ENCODE assay signal across 8 cellular contexts in the genomic region with DNA sequence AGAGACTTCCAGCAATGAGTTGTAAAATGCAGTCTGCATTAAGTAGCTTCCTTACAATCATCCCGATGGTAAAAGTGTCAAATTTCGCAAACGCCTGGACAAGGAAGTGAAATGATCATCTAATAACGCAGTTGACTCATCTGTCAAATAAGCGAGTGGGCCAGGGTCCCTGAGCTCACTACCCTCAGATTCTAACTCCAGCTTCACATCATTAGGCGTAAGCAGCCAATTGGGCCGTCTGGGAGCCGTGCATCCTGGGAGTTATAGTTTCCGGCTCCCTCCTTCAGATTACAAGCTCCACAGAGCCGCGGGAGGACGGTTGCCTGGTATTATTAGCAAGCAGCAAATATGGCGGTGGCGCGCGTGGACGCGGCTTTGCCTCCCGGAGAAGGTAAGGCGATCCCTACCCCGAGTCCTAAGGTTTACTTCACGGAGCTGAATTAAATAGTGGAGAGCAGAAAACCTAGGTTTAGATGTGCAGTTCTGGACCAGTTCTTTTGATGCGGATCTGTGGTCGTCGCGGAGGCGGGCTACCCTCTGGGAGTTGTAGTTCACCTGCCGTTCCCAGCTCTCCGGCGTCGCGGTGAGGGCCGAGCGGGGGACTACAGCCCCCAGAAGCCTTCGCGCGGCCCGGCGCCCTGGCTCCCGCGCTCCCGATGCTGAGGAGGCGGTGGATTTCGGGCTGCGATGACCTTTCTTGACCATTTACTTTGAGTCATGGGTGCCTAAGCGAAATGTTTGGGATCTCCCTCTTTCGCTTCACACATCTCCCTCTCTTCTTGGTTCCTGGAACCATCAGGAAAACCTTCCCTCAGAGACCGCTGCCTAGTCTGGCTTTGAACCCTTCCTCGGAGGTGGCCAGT. TPM values are rescaled to one million over a fixed set of nuclear protein-coding genes. Genes with fewer than 3 reads are reported as not detected.
DNase-seq lines count a peak whose midpoint lies in the region; ATAC-seq and TF ChIP-seq lines count a peak whose summit lies in the region.

Gene CEP97 (plus strand): TSS at position 286 of the 863 bp plus-strand sequence. CDS start 63 bp downstream, at position 349.

- no peaks in the 10 kb centered on the region for H3K27me3 ChIP-seq in PC-9 (ENCODE audit: insufficient read depth, low read depth)
- no peaks in the 10 kb centered on the region for H3K27me3 ChIP-seq in muscle layer of colon (ENCODE audit: control insufficient read depth in 1 of 2, insufficient read depth in 2 of 2, low read length in 2 of 2)

- CTCF ChIA-PET in PC-9 (lab: Charles Lee): interaction anchor here (0.6 to 1.2 kb wide), 4 partner anchors 9 to 48 kb away, joined by 4 to 9 read pairs (median 6); partner anchors contain the start of gene ZBTB11

- H3K4me1 ChIP-seq in PC-9 (replicated peaks; ENCODE audit: insufficient read depth) (peaks cover 10% of the 10 kb centered on the region), muscle layer of colon (ENCODE audit: insufficient read depth, low read length) (peaks cover 4% of the 10 kb centered on the region)

- peak within 1 kb of the TSS; percentile 93 for H3K4me3 ChIP-seq in Jurkat, Clone E6-1 (ENCODE audit: low read length)
- peak within 1 kb of the TSS; percentile 90 for H3K4me3 ChIP-seq in PC-9
- H3K4me3 ChIP-seq in muscle layer of colon (ENCODE audit: low read depth in 1 of 2, low read length in 2 of 2): peak within 1 kb of the TSS; percentile 66 to 93

- H3F3A ChIP-seq in PC-9 (ENCODE audit: insufficient read depth, low read depth): 0 out of 2 replicates have a peak, but pooled peaks cover 11% of the 10 kb centered on the region

- H3K36me3 ChIP-seq in PC-9 (ENCODE audit: low read depth) (no peaks in the 10 kb centered on the region), muscle layer of colon (ENCODE audit: insufficient read depth, low read length) (peaks cover 13% of the 10 kb centered on the region)

- peak within 1 kb of the TSS; percentile 100 for H2AFZ ChIP-seq in PC-9

- no peaks in the 10 kb centered on the region for H3K9me2 ChIP-seq in PC-9 (ENCODE audit: insufficient read depth)

- DNase-seq in DMS153 (lab: John Stamatoyannopoulos, UW) (peak; percentile 86), PC-9 (peak; percentile 93 to 96)
- DNase-seq in Jurkat, Clone E6-1 (ENCODE audit: low read depth, low spot score): peak; percentile 92
- DNase-seq in activated T-cell treated with anti-CD3 and anti-CD28 coated beads, Interleukin-2, amount 50 U/mL, for 1 hour: peak; percentile 85
- DNase-seq in stimulated activated CD8-positive, alpha-beta memory T cell treated with anti-CD3 and anti-CD28 coated beads, Interleukin-7, amount 100 ng/mL, for 24 hours (ENCODE audit: low read depth): peak; percentile 74

- intact Hi-C loops in PC-9 (cut with micrococcal nuclease; ENCODE audit: unreplicated experiment): loop anchor here (1.0 to 2.0 kb wide), 2 partner anchors 38 to 47 kb away; partner anchors contain the start of genes RPL24 and ZBTB11

- ATAC-seq in GM21619 (IDR thresholded peaks at IDR 0.05; ENCODE audit: unreplicated experiment): peak; percentile 83
- ATAC-seq in esophagus mucosa: peak; percentile 98

- H4K20me1 ChIP-seq in PC-9 (ENCODE audit: insufficient read depth): no peaks in the 10 kb centered on the region

- H3K79me2 ChIP-seq in PC-9 (ENCODE audit: low read depth): peaks cover 18% of the 10 kb centered on the region

- H3K9me3 ChIP-seq in PC-9 (ENCODE audit: insufficient read depth, low read depth) (no peaks in the 10 kb centered on the region), muscle layer of colon (ENCODE audit: low read length) (no peaks in the 10 kb centered on the region)

- H3K27ac ChIP-seq in PC-9 (peak within 1 kb of the TSS; percentile 31), muscle layer of colon (ENCODE audit: low read depth, low read length) (peak within 1 kb of the TSS; percentile 77)

- no peak for TF ChIP-seq CTCF in PC-9 (conservative IDR thresholded peaks at IDR 0.05)

- H3K9ac ChIP-seq in muscle layer of colon (ENCODE audit: low read length): peak within 1 kb of the TSS; percentile 75

- no TSS peak for BruUV-seq in PC-9 (replicated peaks; lab: Mats Ljungman, UMichigan)

- POLR2A ChIA-PET in PC-9 (lab: Charles Lee; ENCODE audit: unreplicated experiment): interaction anchor here (0.5 to 1.3 kb wide), 10 partner anchors 11 to 1935 kb away, joined by 3 to 11 read pairs (median 5); partner anchors contain the start of genes TBC1D23 and ZBTB11

- peak within 1 kb of the TSS; percentile 77 for H3K4me2 ChIP-seq in PC-9

RNA-seq across cellular contexts. Expression of gene CEP97, which starts in this region (rescaled TPM):
- 10.9 TPM for polyA plus RNA-seq in Jurkat, Clone E6-1 (2012; ENCODE audit: insufficient read depth, insufficient read length)
- total RNA-seq in PC-9 (2021) (13.4 and 20.6 TPM in 2 replicates), esophagus mucosa (4.6 TPM)

Comparison
In these comparisons a context has a peak if more than half of its experiments do, and no peak if none do; other contexts are left out.
1. Peak in every context shown above with its lines: DNase-seq, ATAC-seq, H3K4me3 ChIP-seq and H3K27ac ChIP-seq.